ENCODE assay signal across 2 cellular contexts in genomic region chr11:5117588-5117987, GRCh38.
TF ChIP-seq lines count a peak whose summit lies in the region.

No MANE protein-coding gene starts in this region.

TF ChIP-seq in HepG2, 621 proteins besides CTCF, POLR2A, EP300 and RAD21:
- TF ChIP-seq ZFX (CRISPR knock-in tag; IDR thresholded peaks at IDR 0.05; ENCODE audit: low read depth) (no peak), TRAFD1 (CRISPR knock-in tag; IDR thresholded peaks at IDR 0.05; ENCODE audit: borderline replicate concordance) (no peak), ZBTB4 (CRISPR knock-in tag; IDR thresholded peaks at IDR 0.05; ENCODE audit: borderline replicate concordance) (no peak), MAFK (conservative IDR thresholded peaks at IDR 0.05 in 1 of 2, IDR thresholded peaks at IDR 0.05 in 1 of 2; ENCODE audit: low read length in 2 of 2) (peak; percentile 78 to 89), ZNF691 (CRISPR knock-in tag; IDR thresholded peaks at IDR 0.05; ENCODE audit: borderline replicate concordance, low read depth) (no peak), HCFC1 (IDR thresholded peaks at IDR 0.05; ENCODE audit: low read depth, low read length) (no peak), CENPX (CRISPR knock-in tag; IDR thresholded peaks at IDR 0.05) (no peak), TEAD3 (CRISPR knock-in tag; optimal IDR thresholded peaks at IDR 0.05; ENCODE audit: borderline replicate concordance) (no peak), TEF (CRISPR knock-in tag; IDR thresholded peaks at IDR 0.05) (no peak), MAFF (IDR thresholded peaks at IDR 0.05; ENCODE audit: low read depth, low read length) (peak; percentile 77), ZNF569 (CRISPR knock-in tag; IDR thresholded peaks at IDR 0.05; ENCODE audit: borderline replicate concordance) (no peak), RARG (CRISPR knock-in tag; IDR thresholded peaks at IDR 0.05; ENCODE audit: low read depth) (no peak)

TF ChIP-seq in GM12878, 131 proteins besides CTCF, POLR2A, EP300 and RAD21:
- TF ChIP-seq NFYA (IDR thresholded peaks at IDR 0.05; ENCODE audit: borderline replicate concordance, low read depth, low read length), result no peak
- TF ChIP-seq RAD51 (IDR thresholded peaks at IDR 0.05), result no peak
- no peak for TF ChIP-seq STAT1 (conservative IDR thresholded peaks at IDR 0.05)
- TF ChIP-seq ZNF207 (IDR thresholded peaks at IDR 0.05; ENCODE audit: borderline replicate concordance), result no peak
- no peak for TF ChIP-seq SMC3 (IDR thresholded peaks at IDR 0.05; ENCODE audit: borderline replicate concordance, low read length)
- TF ChIP-seq BRCA1 (IDR thresholded peaks at IDR 0.05; ENCODE audit: low read depth, low read length), result no peak
- TF ChIP-seq ETV6 (conservative IDR thresholded peaks at IDR 0.05 in 1 of 2, IDR thresholded peaks at IDR 0.05 in 1 of 2; ENCODE audit: borderline replicate concordance in 1 of 2, low read depth in 1 of 2), result no peak
